8 cellular contexts compared by ENCODE assay signal in genomic region chr10:78972947-78973900, GRCh38.
DNase-seq lines count a peak whose midpoint lies in the region; ATAC-seq, FAIRE-seq and TF ChIP-seq lines count a peak whose summit lies in the region.

No MANE protein-coding gene starts in this region.

- peak overlapping the region; percentile 61; the same call in 1 of the 2 replicates for H3K9ac ChIP-seq in BLaER1
- peak overlapping the region; percentile 97 for H3K9ac ChIP-seq in HepG2 (ENCODE audit: insufficient read depth, low read depth, low read length)

- in situ Hi-C loops in HepG2 (cut with HindIII; ENCODE audit: extremely low pct_ligation_motif_present, low pct_unique_long_range_greater_than_20kb), result loop anchor here (5.0 kb wide), 1 partner anchor 214 kb away; no protein-coding TSS in a partner anchor

- peak; percentile 90 for ATAC-seq in GM19395 (IDR thresholded peaks at IDR 0.05; ENCODE audit: unreplicated experiment)
- ATAC-seq in HG03520 (IDR thresholded peaks at IDR 0.05; ENCODE audit: unreplicated experiment), result peak; percentile 79
- ATAC-seq in HepG2, result peak; percentile 72

- TF ChIP-seq EP300 in HepG2 (IDR thresholded peaks at IDR 0.05; ENCODE audit: low read depth in 2 of 2, low read length in 2 of 2) (peak; percentile 21 to 74; a peak in 2 of 4 replicates), HepG2 (CRISPR knock-in tag; IDR thresholded peaks at IDR 0.05; ENCODE audit: borderline replicate concordance) (peak; percentile 47; the same call in 1 of the 2 replicates)

- under 1% methylated on average over 21 of the region's 49 CpGs for WGBS in HepG2 (ENCODE audit: low lambda C conversion rate)

- no peaks in the 10 kb centered on the region for H3K36me3 ChIP-seq in BLaER1
- H3K36me3 ChIP-seq in HepG2 (replicated peaks in 1 of 2; ENCODE audit: control insufficient read depth in 1 of 2, insufficient read depth in 2 of 2, low read length in 2 of 2), result no peaks in the 10 kb centered on the region

- H3K27ac ChIP-seq in BLaER1, result no peak overlapping the region; the same call in 1 of the 2 replicates
- H3K27ac ChIP-seq in HepG2 (ENCODE audit: extremely low read length, insufficient read depth, low read length), result peak overlapping the region; percentile 98

- TSS peak; percentile 82 for BruUV-seq in HepG2 (replicated peaks; lab: Mats Ljungman, UMichigan)

- H3K4me1 ChIP-seq in BLaER1, result peaks cover 58% of the 10 kb centered on the region
- peaks cover 92% of the 10 kb centered on the region for H3K4me1 ChIP-seq in HepG2 (ENCODE audit: insufficient read depth, low read length)

- TF ChIP-seq RAD21 in HepG2 (CRISPR knock-in tag; IDR thresholded peaks at IDR 0.05), result peak; percentile 65; the same call in 1 of the 2 replicates

- DNase-seq in NCI-H526 treated with DMSO at 0.1 percent for 48 hours (lab: John Stamatoyannopoulos, UW) (peak; percentile 87), dermis microvascular lymphatic vessel endothelial cell (ENCODE audit: low read depth in 2 of 2) (peak; percentile 94 to 96), HepG2 (ENCODE audit: low spot score) (peak; percentile 97)
- DNase-seq in activated CD4-positive, alpha-beta T cell treated with anti-CD3 and anti-CD28 coated beads, Interleukin-2, amount 50 U/mL, for 4 hours, result peak; percentile 49 to 63
- peak; percentile 64 for DNase-seq in stimulated activated CD4-positive, alpha-beta T cell treated with anti-CD3 and anti-CD28 coated beads, Interleukin-2, amount 100 ng/mL, for 4 hours (ENCODE audit: low read depth)

- H3K4me2 ChIP-seq in BLaER1 (peak overlapping the region; percentile 94), HepG2 (ENCODE audit: low read depth, low read length) (peak overlapping the region; percentile 99)

- FAIRE-seq in HepG2 (lab: Jason Lieb, UNC), result peak; percentile 53

- CTCF ChIA-PET in HepG2 (lab: Yijun Ruan, JAX; ENCODE audit: low intra/inter-chr PET ratio, low total read pairs), result no interaction called here

- TF ChIP-seq CTCF in HepG2 (CRISPR knock-in tag; IDR thresholded peaks at IDR 0.05), result peak; percentile 18; the same call in 1 of the 2 replicates

- POLR2A ChIA-PET in HepG2 (lab: Yijun Ruan, JAX), result interaction anchor here (0.6 to 5.2 kb wide), 30 partner anchors 9 to 1435 kb away, joined by 3 to 122 read pairs (median 6); partner anchors contain the start of genes PRXL2A and ZMIZ1

- peak in 1 of 2 experiments; percentile 80; a peak in 2 of 4 replicates for TF ChIP-seq POLR2A in HepG2 (IDR thresholded peaks at IDR 0.05; ENCODE audit: insufficient read depth in 1 of 2, low read depth in 2 of 2, low read length in 2 of 2)

- no peaks in the 10 kb centered on the region for H3K79me2 ChIP-seq in HepG2 (ENCODE audit: insufficient read depth, low read length)

- H3K4me3 ChIP-seq in BLaER1 (peak overlapping the region; percentile 63), HepG2 (replicated peaks in 1 of 3; ENCODE audit: insufficient read depth in 1 of 3, low read depth in 2 of 3, low read length in 3 of 3) (peak overlapping the region; percentile 40 to 76 (median 59))

- H3K9me3 ChIP-seq in BLaER1 (no peaks in the 10 kb centered on the region), HepG2 (ENCODE audit: low read length) (no peaks in the 10 kb centered on the region)

- no peak overlapping the region for H2AFZ ChIP-seq in HepG2 (ENCODE audit: low read length)

- intact Hi-C loops in HepG2 (cut with micrococcal nuclease; ENCODE audit: unreplicated experiment), result loop anchor here (1.0 to 10.0 kb wide), 6 partner anchors 8 to 514 kb away; no protein-coding TSS in a partner anchor

- H3K27me3 ChIP-seq in BLaER1, result peaks cover 13% of the 10 kb centered on the region; the same call in 1 of the 2 replicates
- no peaks in the 10 kb centered on the region for H3K27me3 ChIP-seq in HepG2 (ENCODE audit: control insufficient read depth in 1 of 2, insufficient read depth in 2 of 2, low read length in 2 of 2)

- H4K20me1 ChIP-seq in BLaER1 (no peaks in the 10 kb centered on the region), HepG2 (ENCODE audit: insufficient read depth, low read length) (no peaks in the 10 kb centered on the region)

TF ChIP-seq in HepG2, 621 proteins besides CTCF, POLR2A, EP300 and RAD21 (continues in another document):
- TF ChIP-seq, protein P1, sequence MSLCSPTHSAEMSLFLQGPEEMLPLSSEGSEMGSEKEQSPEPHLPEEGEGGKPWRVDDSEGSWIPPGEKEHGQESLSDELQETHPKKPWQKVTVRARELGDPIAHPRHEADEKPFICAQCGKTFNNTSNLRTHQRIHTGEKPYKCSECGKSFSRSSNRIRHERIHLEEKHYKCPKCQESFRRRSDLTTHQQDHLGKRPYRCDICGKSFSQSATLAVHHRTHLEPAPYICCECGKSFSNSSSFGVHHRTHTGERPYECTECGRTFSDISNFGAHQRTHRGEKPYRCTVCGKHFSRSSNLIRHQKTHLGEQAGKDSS (CRISPR knock-in tag; IDR thresholded peaks at IDR 0.05; ENCODE audit: borderline replicate concordance, low read depth), result 0 out of 2 replicates have a peak, but pooled peaks have one; percentile 21
- TF ChIP-seq ZNF678 (CRISPR knock-in tag; IDR thresholded peaks at IDR 0.05), result no peak
- TF ChIP-seq JUND (CRISPR knock-in tag; IDR thresholded peaks at IDR 0.05), result peak; percentile 98
- TF ChIP-seq CAMTA2 (CRISPR knock-in tag; IDR thresholded peaks at IDR 0.05; ENCODE audit: borderline replicate concordance), result no peak
- TF ChIP-seq, protein P2, sequence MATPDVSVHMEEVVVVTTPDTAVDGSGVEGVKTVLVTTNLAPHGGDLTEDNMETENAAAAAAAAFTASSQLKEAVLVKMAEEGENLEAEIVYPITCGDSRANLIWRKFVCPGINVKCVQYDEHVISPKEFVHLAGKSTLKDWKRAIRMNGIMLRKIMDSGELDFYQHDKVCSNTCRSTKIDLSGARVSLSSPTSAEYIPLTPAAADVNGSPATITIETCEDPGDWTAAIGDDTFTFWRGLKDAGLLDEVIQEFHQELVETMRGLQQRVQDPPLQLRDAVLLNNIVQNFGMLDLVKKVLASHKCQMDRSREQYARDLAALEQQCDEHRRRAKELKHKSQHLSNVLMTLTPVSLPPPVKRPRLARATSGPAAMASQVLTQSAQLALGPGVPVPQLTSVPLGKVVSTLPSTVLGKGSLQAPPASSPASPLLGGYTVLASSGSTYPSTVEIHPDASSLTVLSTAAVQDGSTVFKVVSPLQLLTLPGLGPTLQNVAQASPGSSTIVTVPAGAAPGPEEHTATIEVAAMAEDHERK (CRISPR knock-in tag; IDR thresholded peaks at IDR 0.05; ENCODE audit: low read depth), result no peak
- no peak; the same call in none of the 2 replicates for TF ChIP-seq STAG1 (CRISPR knock-in tag; IDR thresholded peaks at IDR 0.05)
- peak; percentile 58; the same call in 1 of the 2 replicates for TF ChIP-seq HDAC1 (CRISPR knock-in tag; IDR thresholded peaks at IDR 0.05)
- no peak for TF ChIP-seq KLF11 (CRISPR knock-in tag; IDR thresholded peaks at IDR 0.05)
- TF ChIP-seq SAP130 (CRISPR knock-in tag; IDR thresholded peaks at IDR 0.05; ENCODE audit: low read depth), result peak; percentile 83
- TF ChIP-seq ZNF777 (CRISPR knock-in tag; IDR thresholded peaks at IDR 0.05), result no peak; the same call in 1 of the 2 replicates
- no peak for TF ChIP-seq PHB2 (IDR thresholded peaks at IDR 0.05; ENCODE audit: partially characterized antibody)
- 0 out of 2 replicates have a peak, but pooled peaks have one; percentile 13 for TF ChIP-seq GZF1 (CRISPR knock-in tag; IDR thresholded peaks at IDR 0.05)
- TF ChIP-seq HNRNPH1 (optimal IDR thresholded peaks at IDR 0.05; ENCODE audit: low read depth, low read length), result no peak
- TF ChIP-seq, protein P3, sequence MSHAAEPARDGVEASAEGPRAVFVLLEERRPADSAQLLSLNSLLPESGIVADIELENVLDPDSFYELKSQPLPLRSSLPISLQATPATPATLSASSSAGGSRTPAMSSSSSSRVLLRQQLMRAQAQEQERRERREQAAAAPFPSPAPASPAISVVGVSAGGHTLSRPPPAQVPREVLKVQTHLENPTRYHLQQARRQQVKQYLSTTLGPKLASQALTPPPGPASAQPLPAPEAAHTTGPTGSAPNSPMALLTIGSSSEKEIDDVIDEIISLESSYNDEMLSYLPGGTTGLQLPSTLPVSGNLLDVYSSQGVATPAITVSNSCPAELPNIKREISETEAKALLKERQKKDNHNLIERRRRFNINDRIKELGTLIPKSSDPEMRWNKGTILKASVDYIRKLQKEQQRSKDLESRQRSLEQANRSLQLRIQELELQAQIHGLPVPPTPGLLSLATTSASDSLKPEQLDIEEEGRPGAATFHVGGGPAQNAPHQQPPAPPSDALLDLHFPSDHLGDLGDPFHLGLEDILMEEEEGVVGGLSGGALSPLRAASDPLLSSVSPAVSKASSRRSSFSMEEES (CRISPR knock-in tag; IDR thresholded peaks at IDR 0.05), result no peak
